ENCODE assay signal across 12 cellular contexts in genomic region chr6:129792049-129792448, GRCh38.
DNase-seq lines count a peak whose midpoint lies in the region; ATAC-seq and TF ChIP-seq lines count a peak whose summit lies in the region.
"Had no signal": no experiment of that assay in that cellular context is flagged by ENCODE, and none has a peak within 500 bp of the region (broad histone marks: within the 10 kb centered on the region; RNA-seq: fewer than 3 reads in every experiment).

No MANE protein-coding gene starts in this region.

- no peak overlapping the region for H3K9ac ChIP-seq in neural progenitor cell

- H3K36me3 Mint-ChIP-seq in GM23338 (ENCODE audit: low read depth) (no peaks in the 10 kb centered on the region), neural progenitor cell (no peaks in the 10 kb centered on the region)
- H3K36me3 Mint-ChIP-seq in activated T-cell treated with anti-CD3 and anti-CD28 coated beads, Interleukin-2, amount 50 U/mL, for 24 hours (ENCODE audit: low read depth) = no peaks in the 10 kb centered on the region
- H3K36me3 Mint-ChIP-seq: CD4-positive, alpha-beta memory T cell had no signal

- no peaks in the 10 kb centered on the region for H3F3A ChIP-seq in GM23338 (replicated peaks; ENCODE audit: low read depth)
- H3F3A ChIP-seq in neural progenitor cell (ENCODE audit: low read depth) = no peaks in the 10 kb centered on the region

- no peaks in the 10 kb centered on the region for H3K4me1 ChIP-seq in GM23338 (ENCODE audit: insufficient read depth)
- H3K4me1 ChIP-seq in HEK293 (ENCODE audit: control insufficient read depth, insufficient read depth, low read length) = no peaks in the 10 kb centered on the region
- peaks cover 0 to 28% (median 12%) of the 10 kb centered on the region in 4 donors for H3K4me1 ChIP-seq in right lobe of liver
- no peaks in the 10 kb centered on the region for H3K4me1 ChIP-seq in HAP-1
- no peaks in the 10 kb centered on the region for H3K4me1 ChIP-seq in neural progenitor cell

- no peaks in the 10 kb centered on the region for H3K4me1 Mint-ChIP-seq in GM23338
- peaks cover 6% of the 10 kb centered on the region for H3K4me1 Mint-ChIP-seq in activated T-cell treated with anti-CD3 and anti-CD28 coated beads, Interleukin-2, amount 50 U/mL, for 24 hours (ENCODE audit: low read depth)
- H3K4me1 Mint-ChIP-seq in neural progenitor cell = no peaks in the 10 kb centered on the region

- no peaks in the 10 kb centered on the region for H3K9me2 ChIP-seq in GM23338 (ENCODE audit: insufficient read depth)

- no peak for TF ChIP-seq POLR2A in right lobe of liver (IDR thresholded peaks at IDR 0.05)

- H3K27ac Mint-ChIP-seq in GM23338 (no peak overlapping the region), neural progenitor cell (no peak overlapping the region)
- no peak overlapping the region for H3K27ac Mint-ChIP-seq in activated T-cell treated with anti-CD3 and anti-CD28 coated beads, Interleukin-2, amount 50 U/mL, for 24 hours
- H3K27ac Mint-ChIP-seq: B cell; CD4-positive, alpha-beta memory T cell had no signal

- no peak for DNase-seq in GM23338 (ENCODE audit: low spot score)
- DNase-seq in amniotic epithelial cell (ENCODE audit: low read depth) = peak; percentile 12
- DNase-seq in right lobe of liver = no peak
- no peak for DNase-seq in activated T-cell treated with anti-CD3 and anti-CD28 coated beads, Interleukin-2, amount 50 U/mL, for 24 hours
- DNase-seq in HAP-1 (ENCODE audit: low spot score in 2 of 2) = no peak
- no peak for DNase-seq in neural progenitor cell (ENCODE audit: low spot score)
- DNase-seq: CD4-positive, alpha-beta memory T cell; DMS79 had no signal

- no peak for TF ChIP-seq CTCF in GM23338 (conservative IDR thresholded peaks at IDR 0.05; ENCODE audit: low read depth in 2 of 2)
- no peak for TF ChIP-seq CTCF in HEK293 (tag by site-specific recombination; IDR thresholded peaks at IDR 0.05)
- TF ChIP-seq CTCF in right lobe of liver (IDR thresholded peaks at IDR 0.05) = no peak
- TF ChIP-seq CTCF in neural progenitor cell (IDR thresholded peaks at IDR 0.05) = no peak

- H3K27me3 ChIP-seq in GM23338 (ENCODE audit: insufficient read depth) = no peaks in the 10 kb centered on the region
- H3K27me3 ChIP-seq in right lobe of liver = no peaks in the 10 kb centered on the region
- H3K27me3 ChIP-seq in HAP-1 (ENCODE audit: low read depth) = no peaks in the 10 kb centered on the region
- H3K27me3 ChIP-seq in neural progenitor cell = no peaks in the 10 kb centered on the region

- WGBS in right lobe of liver (ENCODE audit: insufficient coverage, low coverage, low lambda C conversion rate, missing lambda C conversion rate) = 11% methylated on average over 4 of the region's 4 CpGs

- H4K20me1 ChIP-seq in GM23338 (replicated peaks; ENCODE audit: insufficient read depth) (no peaks in the 10 kb centered on the region), neural progenitor cell (ENCODE audit: low read depth) (no peaks in the 10 kb centered on the region)

- ATAC-seq in GM23338 = no peak
- peak; percentile 54 to 70 (median 63) for ATAC-seq in right lobe of liver

- H3K36me3 ChIP-seq in GM23338 (ENCODE audit: insufficient read depth) = no peaks in the 10 kb centered on the region
- H3K36me3 ChIP-seq in HEK293 (ENCODE audit: control insufficient read depth in 2 of 2, insufficient read depth in 1 of 2, low read length in 2 of 2) = no peaks in the 10 kb centered on the region
- no peaks in the 10 kb centered on the region for H3K36me3 ChIP-seq in right lobe of liver
- H3K36me3 ChIP-seq in HAP-1 (replicated peaks) = no peaks in the 10 kb centered on the region
- H3K36me3 ChIP-seq in neural progenitor cell = no peaks in the 10 kb centered on the region

- CTCF ChIA-PET in HEK293 (lab: Yijun Ruan, JAX) = interaction anchor here (0.9 to 10.4 kb wide), 2 partner anchors 16 to 21 kb away, joined by 8 to 100 read pairs; no protein-coding TSS in a partner anchor

- H3K27me3 Mint-ChIP-seq in GM23338 (ENCODE audit: insufficient read depth, low read depth, poor library complexity) (no peaks in the 10 kb centered on the region), neural progenitor cell (ENCODE audit: insufficient read depth, low read depth) (peaks cover 2% of the 10 kb centered on the region)
- peaks cover 9% of the 10 kb centered on the region for H3K27me3 Mint-ChIP-seq in activated T-cell treated with anti-CD3 and anti-CD28 coated beads, Interleukin-2, amount 50 U/mL, for 24 hours
- H3K27me3 Mint-ChIP-seq: B cell had no signal

- POLR2A ChIA-PET in HEK293 (lab: Yijun Ruan, JAX) = no interaction called here

- H3K27ac ChIP-seq in GM23338 (ENCODE audit: low read depth) (no peak overlapping the region), HEK293 (ENCODE audit: extremely low read depth, low read depth, low read length) (no peak overlapping the region), right lobe of liver (no peak overlapping the region), neural progenitor cell (no peak overlapping the region)
- H3K27ac ChIP-seq: C4-2B had no signal

- H2AFZ ChIP-seq in GM23338 (no peak overlapping the region), neural progenitor cell (replicated peaks) (no peak overlapping the region)

- H3K79me2 ChIP-seq in GM23338 (replicated peaks; ENCODE audit: insufficient read depth) (no peaks in the 10 kb centered on the region), neural progenitor cell (ENCODE audit: low read depth) (no peaks in the 10 kb centered on the region)

- H3K4me3 Mint-ChIP-seq in GM23338 (no peak overlapping the region), neural progenitor cell (no peak overlapping the region)
- H3K4me3 Mint-ChIP-seq in activated T-cell treated with anti-CD3 and anti-CD28 coated beads, Interleukin-2, amount 50 U/mL, for 24 hours = no peak overlapping the region
- H3K4me3 Mint-ChIP-seq: B cell; CD4-positive, alpha-beta memory T cell; IgD-negative memory B cell had no signal

- in situ Hi-C loops in HAP-1 (cut with MboI; ENCODE audit: low sequenced_read_pairs) = no loop called here

- no peaks in the 10 kb centered on the region for H3K9me3 ChIP-seq in HEK293 (ENCODE audit: control insufficient read depth, insufficient read depth, low read depth, low read length)
- H3K9me3 ChIP-seq in right lobe of liver = no peaks in the 10 kb centered on the region
- no peaks in the 10 kb centered on the region for H3K9me3 ChIP-seq in HAP-1
- H3K9me3 ChIP-seq in neural progenitor cell (ENCODE audit: low read depth) = no peaks in the 10 kb centered on the region

- H3K9me3 Mint-ChIP-seq in GM23338 (no peaks in the 10 kb centered on the region), neural progenitor cell (peaks cover 4% of the 10 kb centered on the region)
- H3K9me3 Mint-ChIP-seq in activated T-cell treated with anti-CD3 and anti-CD28 coated beads, Interleukin-2, amount 50 U/mL, for 24 hours = no peaks in the 10 kb centered on the region

- H3K4me2 ChIP-seq in GM23338 (no peak overlapping the region), neural progenitor cell (no peak overlapping the region)

- intact Hi-C loops in right lobe of liver (cut with DNase I) = no loop called here

- H3K4me3 ChIP-seq in GM23338 (no peak overlapping the region), HEK293 (ENCODE audit: low read depth, low read length) (no peak overlapping the region), right lobe of liver (no peak overlapping the region), HAP-1 (no peak overlapping the region), neural progenitor cell (no peak overlapping the region)

TF ChIP-seq in HEK293, 187 proteins besides CTCF, POLR2A, EP300 and RAD21:
- TF ChIP-seq REST (tag by site-specific recombination; IDR thresholded peaks at IDR 0.05) (peak; percentile 88), ZNF23 (tag by site-specific recombination; IDR thresholded peaks at IDR 0.05; ENCODE audit: borderline replicate concordance) (no peak)
